ENCODE assay signal across 19 cellular contexts in genomic region chr16:23486480-23486879, GRCh38. TPM values are rescaled to one million over a fixed set of nuclear protein-coding genes. Genes with fewer than 3 reads are reported as not detected.
DNase-seq lines count a peak whose midpoint lies in the region; ATAC-seq and TF ChIP-seq lines count a peak whose summit lies in the region.
"Had no signal": no experiment of that assay in that cellular context is flagged by ENCODE, and none has a peak within 500 bp of the region (broad histone marks: within the 10 kb centered on the region; RNA-seq: fewer than 3 reads in every experiment).

No MANE protein-coding gene starts in this region.

- H3K4me3 ChIP-seq in breast epithelium (no peak overlapping the region), Loucy (ENCODE audit: low read length, poor library complexity, severe bottlenecking) (no peak overlapping the region), left lung (no peak overlapping the region), thyroid gland (replicated peaks in 1 of 3) (no peak overlapping the region), tibial nerve (no peak overlapping the region)

- TF ChIP-seq CTCF in breast epithelium (IDR thresholded peaks at IDR 0.05) (no peak), MCF 10A (IDR thresholded peaks at IDR 0.05; ENCODE audit: unreplicated experiment) (no peak), Loucy (conservative IDR thresholded peaks at IDR 0.05; ENCODE audit: low read length) (no peak), left lung (IDR thresholded peaks at IDR 0.05) (no peak), thyroid gland (IDR thresholded peaks at IDR 0.05) (no peak), tibial nerve (IDR thresholded peaks at IDR 0.05) (no peak)

- no peaks in the 10 kb centered on the region for H3K9me2 ChIP-seq in Loucy (replicated peaks; ENCODE audit: low read depth, low read length)

- no peaks in the 10 kb centered on the region for H3K27me3 Mint-ChIP-seq in MCF 10A (ENCODE audit: insufficient read depth, unreplicated experiment)
- H3K27me3 Mint-ChIP-seq: IgD-negative memory B cell had no signal

- peaks cover 3% of the 10 kb centered on the region for H3K4me1 Mint-ChIP-seq in MCF 10A (ENCODE audit: insufficient read depth, unreplicated experiment)

- BruUV-seq in MCF 10A (replicated peaks; lab: Mats Ljungman, UMichigan) = no TSS peak

- peak overlapping the region; percentile 4 for H3K4me2 ChIP-seq in Loucy (ENCODE audit: low read depth, low read length, poor library complexity, severe bottlenecking)

- POLR2A ChIA-PET in MCF 10A (lab: Yijun Ruan, JAX) = no interaction called here

- H3K9me3 Mint-ChIP-seq in MCF 10A (ENCODE audit: unreplicated experiment) = no peaks in the 10 kb centered on the region
- H3K9me3 Mint-ChIP-seq: IgD-negative memory B cell had no signal

- TF ChIP-seq POLR2A in breast epithelium (IDR thresholded peaks at IDR 0.05) = no peak
- TF ChIP-seq POLR2A in thyroid gland (IDR thresholded peaks at IDR 0.05) = peak in 1 of 2 donors; percentile 37
- no peak for TF ChIP-seq POLR2A in tibial nerve (IDR thresholded peaks at IDR 0.05)

- intact Hi-C loops in breast epithelium (cut with DNase I; ENCODE audit: low total_unique reads) (no loop called here), MCF 10A (cut with micrococcal nuclease) (no loop called here), left lung (cut with DNase I) (no loop called here), thyroid gland (cut with DNase I) (no loop called here)

- H2AFZ ChIP-seq in Loucy (ENCODE audit: low read length) = no peak overlapping the region

- H3K4me1 ChIP-seq in breast epithelium = no peaks in the 10 kb centered on the region
- H3K4me1 ChIP-seq in Loucy (ENCODE audit: insufficient read depth, low read length, poor library complexity, severe bottlenecking) = peaks cover 5% of the 10 kb centered on the region
- peaks cover 2 to 8% of the 10 kb centered on the region in 2 donors for H3K4me1 ChIP-seq in left lung
- H3K4me1 ChIP-seq in thyroid gland = peaks cover 25 to 37% of the 10 kb centered on the region in 2 donors
- no peaks in the 10 kb centered on the region for H3K4me1 ChIP-seq in tibial nerve

- H3K27ac ChIP-seq in breast epithelium = peak overlapping the region; percentile 29 to 44
- no peak overlapping the region for H3K27ac ChIP-seq in left lung
- H3K27ac ChIP-seq in thyroid gland = peak overlapping the region; percentile 51 to 90 (median 64)
- no peak overlapping the region for H3K27ac ChIP-seq in tibial nerve

- 33 to 46% methylated on average over 3 to 5 of the region's 5 CpGs for WGBS in thyroid gland, 2 donors
- WGBS in tibial nerve, 2 donors = 91 to 96% methylated on average over 5 of the region's 5 CpGs

- peaks cover 84% of the 10 kb centered on the region for H3K36me3 Mint-ChIP-seq in MCF 10A (ENCODE audit: insufficient read depth, unreplicated experiment)

- no peak for TF ChIP-seq EP300 in tibial nerve (IDR thresholded peaks at IDR 0.05)

- H3K27ac Mint-ChIP-seq in MCF 10A (ENCODE audit: low read depth, unreplicated experiment) = no peak overlapping the region

- no peaks in the 10 kb centered on the region for H3F3A ChIP-seq in Loucy (ENCODE audit: low read depth)

- H3K9me3 ChIP-seq in breast epithelium (no peaks in the 10 kb centered on the region), Loucy (ENCODE audit: insufficient read depth, low read depth, low read length) (no peaks in the 10 kb centered on the region), left lung (no peaks in the 10 kb centered on the region), thyroid gland (no peaks in the 10 kb centered on the region), tibial nerve (no peaks in the 10 kb centered on the region)

- H3K27me3 ChIP-seq in breast epithelium = no peaks in the 10 kb centered on the region
- no peaks in the 10 kb centered on the region for H3K27me3 ChIP-seq in Loucy (ENCODE audit: insufficient read depth, low read length, poor library complexity, severe bottlenecking)
- H3K27me3 ChIP-seq in left lung = no peaks in the 10 kb centered on the region
- no peaks in the 10 kb centered on the region for H3K27me3 ChIP-seq in thyroid gland
- no peaks in the 10 kb centered on the region for H3K27me3 ChIP-seq in tibial nerve

- CTCF ChIA-PET in MCF 10A (lab: Yijun Ruan, JAX) = no interaction called here

- H3K4me3 Mint-ChIP-seq in MCF 10A (ENCODE audit: unreplicated experiment) = no peak overlapping the region
- H3K4me3 Mint-ChIP-seq: IgD-negative memory B cell had no signal

- H4K20me1 ChIP-seq in Loucy (ENCODE audit: insufficient read depth, low read length, poor library complexity, severe bottlenecking) = no peaks in the 10 kb centered on the region

- ATAC-seq in left lung = peak; percentile 95

- H3K36me3 ChIP-seq in breast epithelium (no peaks in the 10 kb centered on the region), Loucy (ENCODE audit: insufficient read depth, low read length) (no peaks in the 10 kb centered on the region), left lung (peaks cover 14 to 100% of the 10 kb centered on the region in 2 donors), thyroid gland (peaks cover 61 to 72% of the 10 kb centered on the region in 2 donors), tibial nerve (peaks cover 4 to 98% (median 63%) of the 10 kb centered on the region in 3 donors)

- no peaks in the 10 kb centered on the region for H3K79me2 ChIP-seq in Loucy (ENCODE audit: insufficient read depth, low read length)

- no peak overlapping the region for H3K9ac ChIP-seq in Loucy (ENCODE audit: low read depth, low read length, poor library complexity, severe bottlenecking)

- DNase-seq in breast epithelium (ENCODE audit: low spot score in 2 of 2) (peak in 1 of 2 donors; percentile 51), MCF 10A (ENCODE audit: unreplicated experiment) (no peak), left lung (peak in 1 of 2 donors; percentile 63), thyroid gland (peak; percentile 93 to 94), tibial nerve (ENCODE audit: low spot score in 2 of 2) (no peak), NCI-H1048 (lab: John Stamatoyannopoulos, UW) (no peak), NCI-H2029 treated with DMSO at 0.1 percent for 48 hours (lab: John Stamatoyannopoulos, UW) (no peak)
- DNase-seq: C1 segment of cervical spinal cord, HCEC 1CT, Karpas-422, NCI-H1105 treated with DMSO at 0.1 percent for 48 hours, NCI-H1694 treated with DMSO at 0.1 percent for 48 hours, NCI-H2107, NCI-H524, NCI-H82, OCI-M1, SHP77 treated with DMSO at 0.1 percent for 48 hours had no signal

RNA-seq across cellular contexts. Expression of gene GGA2, which starts 23.8 kb away (rescaled TPM):
- total RNA-seq in breast epithelium (10 to 100 TPM; 42.9 to 72.0 (median 61.9) TPM), MCF 10A (2022) (22.2 and 40.9 TPM in 2 replicates), left lung (100 to 1,000 TPM; 125 to 133 TPM), thyroid gland (100 to 1,000 TPM; 103 to 190 (median 159) TPM), tibial nerve (10 to 100 TPM; 29.9 to 40.6 (median 36.8) TPM)

RNA-seq across cellular contexts. Expression of gene COG7, which starts 33.5 kb away (rescaled TPM):
- total RNA-seq in breast epithelium = 10 to 100 TPM; 12.8 to 31.6 (median 29.2) TPM
- total RNA-seq in MCF 10A (2022) = 10.0 and 16.7 TPM in 2 replicates
- total RNA-seq in left lung = 10 to 100 TPM; 19.8 to 22.0 TPM
- 10 to 100 TPM; 27.5 to 35.1 (median 30.8) TPM for total RNA-seq in thyroid gland
- total RNA-seq in tibial nerve = 10 to 100 TPM; 21.6 to 35.7 (median 24.8) TPM

Comparison
In these comparisons a context has a peak if more than half of its experiments do, and no peak if none do; other contexts are left out.
1. DNase-seq: peak in thyroid gland (2 of 2); none in MCF 10A (single experiment), tibial nerve (0 of 2), NCI-H1048 (single experiment) and NCI-H2029 treated with DMSO at 0.1 percent for 48 hours (single experiment).
2. H3K27ac ChIP-seq: peak in breast epithelium (2 of 2) and thyroid gland (3 of 3); none in left lung (0 of 2) and tibial nerve (0 of 4).